13 cellular contexts compared by ENCODE assay signal in genomic region chr11:102120006-102120405, GRCh38. TPM values are rescaled to one million over a fixed set of nuclear protein-coding genes. Genes with fewer than 3 reads are reported as not detected.
DNase-seq lines count a peak whose midpoint lies in the region; ATAC-seq and TF ChIP-seq lines count a peak whose summit lies in the region.
"Had no signal": no experiment of that assay in that cellular context is flagged by ENCODE, and none has a peak within 500 bp of the region (broad histone marks: within the 10 kb centered on the region; RNA-seq: fewer than 3 reads in every experiment).

No MANE protein-coding gene starts in this region.

- no peak overlapping the region for H4K91ac ChIP-seq in mesenchymal stem cell (ENCODE audit: low read length)

- no peak overlapping the region for H3K18ac ChIP-seq in mesenchymal stem cell (ENCODE audit: low read depth in 1 of 2, low read length in 2 of 2)

- no peak overlapping the region for H2BK12ac ChIP-seq in mesenchymal stem cell (ENCODE audit: low read length in 2 of 2)

- DNase-seq in AG10803 (ENCODE audit: low read depth), result peak; percentile 45
- DNase-seq in HuH-7 (ENCODE audit: low spot score), result peak; percentile 36
- DNase-seq in mesenchymal stem cell, result peak; percentile 88
- DNase-seq in tibial nerve (ENCODE audit: low spot score in 2 of 2), result no peak
- DNase-seq: activated CD8-positive, alpha-beta memory T cell treated with anti-CD3 and anti-CD28 coated beads for 24 hours; effector CD8-positive, alpha-beta T cell; NCI-H1694; T-cell had no signal

- H3K79me1 ChIP-seq in mesenchymal stem cell (replicated peaks; ENCODE audit: low read length, poor library complexity, severe bottlenecking), result no peaks in the 10 kb centered on the region

- 24 to 27% methylated on average over 4 of the region's 4 CpGs for WGBS in ectodermal cell, 2 experiments
- WGBS in mesenchymal stem cell, result 13% methylated on average over 4 of the region's 4 CpGs
- WGBS in tibial nerve, 2 donors, result 19 to 32% methylated on average over 4 of the region's 4 CpGs

- peak overlapping the region; percentile 72 for H3K27ac ChIP-seq in ectodermal cell (ENCODE audit: insufficient read depth, low read depth, low read length, poor library complexity, severe bottlenecking)
- H3K27ac ChIP-seq in mesenchymal stem cell (ENCODE audit: low read length, poor library complexity, severe bottlenecking), result peak overlapping the region; percentile 22
- H3K27ac ChIP-seq in tibial nerve, result no peak overlapping the region

- ATAC-seq in HG03280 (IDR thresholded peaks at IDR 0.05; ENCODE audit: unreplicated experiment) (no peak), GM21619 (IDR thresholded peaks at IDR 0.05; ENCODE audit: unreplicated experiment) (no peak), GM18909 (IDR thresholded peaks at IDR 0.05; ENCODE audit: poor library complexity, unreplicated experiment) (no peak)
- ATAC-seq: T-cell had no signal

- H3K14ac ChIP-seq in mesenchymal stem cell (ENCODE audit: low read length in 2 of 2), result no peak overlapping the region

- H2AFZ ChIP-seq in mesenchymal stem cell (ENCODE audit: low read depth, low read length), result no peak overlapping the region

- H3K4me3 ChIP-seq in AG10803 (ENCODE audit: low read length) (no peak overlapping the region), ectodermal cell (ENCODE audit: insufficient read depth, low read depth, low read length) (no peak overlapping the region), mesenchymal stem cell (ENCODE audit: insufficient read depth in 1 of 2, low read depth in 1 of 2, low read length in 2 of 2) (peak overlapping the region in 1 of 2 experiments; percentile 19), tibial nerve (no peak overlapping the region)
- H3K4me3 ChIP-seq: skin epidermis had no signal

- H3K4ac ChIP-seq in mesenchymal stem cell (ENCODE audit: low read depth in 1 of 2, low read length in 2 of 2), result no peak overlapping the region

- H2AK5ac ChIP-seq in mesenchymal stem cell (ENCODE audit: low read length, severe bottlenecking), result no peak overlapping the region

- no peak overlapping the region for H4K8ac ChIP-seq in mesenchymal stem cell (ENCODE audit: low read length)

- TF ChIP-seq CTCF in AG10803 (conservative IDR thresholded peaks at IDR 0.05; ENCODE audit: low read length), result no peak
- TF ChIP-seq CTCF in tibial nerve (IDR thresholded peaks at IDR 0.05), result no peak

- peak overlapping the region; percentile 31 for H3K9ac ChIP-seq in mesenchymal stem cell (ENCODE audit: low read length)

- H2BK5ac ChIP-seq in mesenchymal stem cell (ENCODE audit: low read depth, low read length, poor library complexity, severe bottlenecking), result no peak overlapping the region

- H3K4me2 ChIP-seq in mesenchymal stem cell (ENCODE audit: low read length, poor library complexity, severe bottlenecking), result peak overlapping the region; percentile 7

- H2BK15ac ChIP-seq in mesenchymal stem cell (ENCODE audit: low read depth, poor library complexity, severe bottlenecking), result no peak overlapping the region

- H3K27me3 ChIP-seq in ectodermal cell (ENCODE audit: control insufficient read depth, insufficient read depth, low read length, poor library complexity, severe bottlenecking) (peaks cover 7% of the 10 kb centered on the region), mesenchymal stem cell (ENCODE audit: control insufficient read depth in 1 of 2, insufficient read depth in 1 of 2, low read length in 2 of 2) (no peaks in the 10 kb centered on the region), tibial nerve (no peaks in the 10 kb centered on the region)

- H3K9me3 ChIP-seq in ectodermal cell (ENCODE audit: control insufficient read depth, low read length), result no peaks in the 10 kb centered on the region
- no peaks in the 10 kb centered on the region for H3K9me3 ChIP-seq in mesenchymal stem cell (ENCODE audit: control insufficient read depth, low read length)
- H3K9me3 ChIP-seq in tibial nerve, result no peaks in the 10 kb centered on the region

- peaks cover 7% of the 10 kb centered on the region for H3K36me3 ChIP-seq in ectodermal cell (ENCODE audit: control insufficient read depth, insufficient read depth, low read length)
- peaks cover 11 to 38% of the 10 kb centered on the region in 2 experiments for H3K36me3 ChIP-seq in mesenchymal stem cell (ENCODE audit: control insufficient read depth in 1 of 2, insufficient read depth in 2 of 2, low read depth in 1 of 2, low read length in 2 of 2)
- peaks cover 0 to 23% (median 0%) of the 10 kb centered on the region in 3 donors for H3K36me3 ChIP-seq in tibial nerve

- no peak for TF ChIP-seq EP300 in tibial nerve (IDR thresholded peaks at IDR 0.05)

- no peak overlapping the region for H2BK120ac ChIP-seq in mesenchymal stem cell (ENCODE audit: low read depth, low read length)

- H3K4me1 ChIP-seq in ectodermal cell (ENCODE audit: control insufficient read depth, insufficient read depth, low read length) (peaks cover 36% of the 10 kb centered on the region), mesenchymal stem cell (ENCODE audit: control insufficient read depth, insufficient read depth, low read depth, low read length) (peaks cover 6% of the 10 kb centered on the region), tibial nerve (peaks cover 0 to 63% (median 26%) of the 10 kb centered on the region in 4 donors)

- no peak for TF ChIP-seq POLR2A in tibial nerve (IDR thresholded peaks at IDR 0.05)

- H3K23ac ChIP-seq in mesenchymal stem cell (ENCODE audit: low read length in 2 of 2), result no peak overlapping the region

RNA-seq across cellular contexts. Expression of gene YAP1, which starts 9.8 kb away (rescaled TPM):
- polyA plus RNA-seq in ectodermal cell (2013, experiment 1 of 4), result 122 TPM
- 122 TPM for polyA plus RNA-seq in ectodermal cell (2013, experiment 2 of 4)
- polyA plus RNA-seq in ectodermal cell (2013, experiment 3 of 4), result 90.4 TPM
- polyA plus RNA-seq in ectodermal cell (2013, experiment 4 of 4), result 102 TPM
- polyA plus RNA-seq in mesenchymal stem cell (2013, experiment 1 of 2), result 85.8 TPM
- polyA plus RNA-seq in mesenchymal stem cell (2013, experiment 2 of 2), result 87.1 TPM
- total RNA-seq in tibial nerve, result 100 to 1,000 TPM; 130 to 203 (median 200) TPM

Comparison
In these comparisons a context has a peak if more than half of its experiments do, and no peak if none do; other contexts are left out.
1. DNase-seq: peak in AG10803 (single experiment), HuH-7 (single experiment) and mesenchymal stem cell (single experiment); none in tibial nerve (0 of 2).
2. H3K27ac ChIP-seq: peak in ectodermal cell (single experiment) and mesenchymal stem cell (single experiment); none in tibial nerve (0 of 4).